Comparison of ENCODE assay signal across 1 cellular context in the genomic region with DNA sequence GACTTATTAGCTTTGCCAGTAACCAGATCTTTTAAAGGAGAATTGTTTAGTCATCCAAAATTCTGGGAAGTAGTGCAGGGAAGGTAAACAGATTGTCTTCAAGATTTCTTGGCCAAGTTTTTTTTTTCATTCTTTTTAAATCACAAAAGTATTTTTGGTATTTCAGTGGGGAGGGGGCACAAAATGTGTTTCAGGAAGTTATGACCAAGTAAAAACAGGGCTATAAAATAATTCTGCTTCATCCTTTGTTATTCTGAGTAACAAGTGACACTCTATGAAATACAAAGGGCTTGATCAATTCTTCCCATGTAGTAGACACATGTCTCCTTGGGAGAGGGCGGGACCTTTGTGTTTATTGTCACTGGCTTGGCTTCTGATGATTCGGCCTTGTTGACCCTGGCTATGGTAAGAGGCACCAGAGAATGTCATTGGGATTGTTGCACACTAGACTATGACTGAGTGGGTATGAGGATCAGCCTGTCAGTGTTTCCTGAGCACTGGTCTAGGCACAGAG.
TF ChIP-seq lines count a peak whose summit lies in the region.

No MANE protein-coding gene starts in this region.

TF ChIP-seq in HepG2, 621 proteins besides CTCF, POLR2A, EP300 and RAD21 (continues in another document):
- TF ChIP-seq, protein P1, sequence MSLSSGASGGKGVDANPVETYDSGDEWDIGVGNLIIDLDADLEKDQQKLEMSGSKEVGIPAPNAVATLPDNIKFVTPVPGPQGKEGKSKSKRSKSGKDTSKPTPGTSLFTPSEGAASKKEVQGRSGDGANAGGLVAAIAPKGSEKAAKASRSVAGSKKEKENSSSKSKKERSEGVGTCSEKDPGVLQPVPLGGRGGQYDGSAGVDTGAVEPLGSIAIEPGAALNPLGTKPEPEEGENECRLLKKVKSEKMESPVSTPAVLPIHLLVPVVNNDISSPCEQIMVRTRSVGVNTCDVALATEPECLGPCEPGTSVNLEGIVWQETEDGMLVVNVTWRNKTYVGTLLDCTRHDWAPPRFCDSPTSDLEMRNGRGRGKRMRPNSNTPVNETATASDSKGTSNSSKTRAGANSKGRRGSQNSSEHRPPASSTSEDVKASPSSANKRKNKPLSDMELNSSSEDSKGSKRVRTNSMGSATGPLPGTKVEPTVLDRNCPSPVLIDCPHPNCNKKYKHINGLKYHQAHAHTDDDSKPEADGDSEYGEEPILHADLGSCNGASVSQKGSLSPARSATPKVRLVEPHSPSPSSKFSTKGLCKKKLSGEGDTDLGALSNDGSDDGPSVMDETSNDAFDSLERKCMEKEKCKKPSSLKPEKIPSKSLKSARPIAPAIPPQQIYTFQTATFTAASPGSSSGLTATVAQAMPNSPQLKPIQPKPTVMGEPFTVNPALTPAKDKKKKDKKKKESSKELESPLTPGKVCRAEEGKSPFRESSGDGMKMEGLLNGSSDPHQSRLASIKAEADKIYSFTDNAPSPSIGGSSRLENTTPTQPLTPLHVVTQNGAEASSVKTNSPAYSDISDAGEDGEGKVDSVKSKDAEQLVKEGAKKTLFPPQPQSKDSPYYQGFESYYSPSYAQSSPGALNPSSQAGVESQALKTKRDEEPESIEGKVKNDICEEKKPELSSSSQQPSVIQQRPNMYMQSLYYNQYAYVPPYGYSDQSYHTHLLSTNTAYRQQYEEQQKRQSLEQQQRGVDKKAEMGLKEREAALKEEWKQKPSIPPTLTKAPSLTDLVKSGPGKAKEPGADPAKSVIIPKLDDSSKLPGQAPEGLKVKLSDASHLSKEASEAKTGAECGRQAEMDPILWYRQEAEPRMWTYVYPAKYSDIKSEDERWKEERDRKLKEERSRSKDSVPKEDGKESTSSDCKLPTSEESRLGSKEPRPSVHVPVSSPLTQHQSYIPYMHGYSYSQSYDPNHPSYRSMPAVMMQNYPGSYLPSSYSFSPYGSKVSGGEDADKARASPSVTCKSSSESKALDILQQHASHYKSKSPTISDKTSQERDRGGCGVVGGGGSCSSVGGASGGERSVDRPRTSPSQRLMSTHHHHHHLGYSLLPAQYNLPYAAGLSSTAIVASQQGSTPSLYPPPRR (CRISPR knock-in tag; IDR thresholded peaks at IDR 0.05; ENCODE audit: borderline replicate concordance), result no peak
- TF ChIP-seq CENPX (CRISPR knock-in tag; IDR thresholded peaks at IDR 0.05) (no peak), FOSL2 (CRISPR knock-in tag; IDR thresholded peaks at IDR 0.05) (peak; percentile 47), TAF15 (IDR thresholded peaks at IDR 0.05; ENCODE audit: low read depth, low read length, poor library complexity, severe bottlenecking) (no peak), SIN3B (IDR thresholded peaks at IDR 0.05; ENCODE audit: low read length) (no peak), FOXA3 (CRISPR knock-in tag; IDR thresholded peaks at IDR 0.05) (peak; percentile 55; the same call in 1 of the 2 replicates), ZMAT3 (CRISPR knock-in tag; conservative IDR thresholded peaks at IDR 0.05) (no peak), LCORL (IDR thresholded peaks at IDR 0.05) (no peak), LCORL (CRISPR knock-in tag; IDR thresholded peaks at IDR 0.05) (no peak), ZNF546 (CRISPR knock-in tag; conservative IDR thresholded peaks at IDR 0.05) (no peak), DMAP1 (CRISPR knock-in tag; IDR thresholded peaks at IDR 0.05) (no peak), PITX1 (CRISPR knock-in tag; IDR thresholded peaks at IDR 0.05) (no peak), NONO (IDR thresholded peaks at IDR 0.05) (no peak), NONO (CRISPR knock-in tag; conservative IDR thresholded peaks at IDR 0.05) (no peak), ZNF30 (CRISPR knock-in tag; IDR thresholded peaks at IDR 0.05) (no peak), NR2F6 (IDR thresholded peaks at IDR 0.05) (no peak), NR2F6 (CRISPR knock-in tag; IDR thresholded peaks at IDR 0.05) (no peak; the same call in 1 of the 2 replicates), SAP130 (CRISPR knock-in tag; IDR thresholded peaks at IDR 0.05; ENCODE audit: low read depth) (peak; percentile 25; the same call in 1 of the 2 replicates), SOX5 (CRISPR knock-in tag; IDR thresholded peaks at IDR 0.05; ENCODE audit: borderline replicate concordance) (peak; percentile 45; the same call in 1 of the 2 replicates), KDM5B (CRISPR knock-in tag; IDR thresholded peaks at IDR 0.05; ENCODE audit: borderline replicate concordance) (no peak), GABPB1 (CRISPR knock-in tag; IDR thresholded peaks at IDR 0.05) (no peak), MIXL1 (CRISPR knock-in tag; IDR thresholded peaks at IDR 0.05) (no peak), MYC (CRISPR knock-in tag; IDR thresholded peaks at IDR 0.05; ENCODE audit: borderline replicate concordance) (no peak), ZNF335 (CRISPR knock-in tag; IDR thresholded peaks at IDR 0.05) (no peak), SOX13 (IDR thresholded peaks at IDR 0.05) (no peak), SOX13 (CRISPR knock-in tag; conservative IDR thresholded peaks at IDR 0.05 in 1 of 2, IDR thresholded peaks at IDR 0.05 in 1 of 2) (0 out of 4 replicates have a peak, but pooled peaks of 1 of the 2 experiments have one; percentile 20), ZNF317 (CRISPR knock-in tag; IDR thresholded peaks at IDR 0.05) (no peak), ZNF670 (CRISPR knock-in tag; IDR thresholded peaks at IDR 0.05; ENCODE audit: borderline replicate concordance) (no peak), ISX (CRISPR knock-in tag; conservative IDR thresholded peaks at IDR 0.05) (no peak), ZNF12 (CRISPR knock-in tag; IDR thresholded peaks at IDR 0.05) (peak; percentile 90), MTA1 (CRISPR knock-in tag; IDR thresholded peaks at IDR 0.05; ENCODE audit: borderline replicate concordance) (no peak), PTBP1 (IDR thresholded peaks at IDR 0.05; ENCODE audit: low read depth, low read length, poor library complexity, severe bottlenecking) (no peak), CCDC6 (CRISPR knock-in tag; IDR thresholded peaks at IDR 0.05) (no peak), YY1 (IDR thresholded peaks at IDR 0.05; ENCODE audit: insufficient read depth, insufficient replicate concordance, low read depth, low read length) (no peak), KLF15 (CRISPR knock-in tag; IDR thresholded peaks at IDR 0.05; ENCODE audit: borderline replicate concordance) (no peak)
- TF ChIP-seq, protein P2, sequence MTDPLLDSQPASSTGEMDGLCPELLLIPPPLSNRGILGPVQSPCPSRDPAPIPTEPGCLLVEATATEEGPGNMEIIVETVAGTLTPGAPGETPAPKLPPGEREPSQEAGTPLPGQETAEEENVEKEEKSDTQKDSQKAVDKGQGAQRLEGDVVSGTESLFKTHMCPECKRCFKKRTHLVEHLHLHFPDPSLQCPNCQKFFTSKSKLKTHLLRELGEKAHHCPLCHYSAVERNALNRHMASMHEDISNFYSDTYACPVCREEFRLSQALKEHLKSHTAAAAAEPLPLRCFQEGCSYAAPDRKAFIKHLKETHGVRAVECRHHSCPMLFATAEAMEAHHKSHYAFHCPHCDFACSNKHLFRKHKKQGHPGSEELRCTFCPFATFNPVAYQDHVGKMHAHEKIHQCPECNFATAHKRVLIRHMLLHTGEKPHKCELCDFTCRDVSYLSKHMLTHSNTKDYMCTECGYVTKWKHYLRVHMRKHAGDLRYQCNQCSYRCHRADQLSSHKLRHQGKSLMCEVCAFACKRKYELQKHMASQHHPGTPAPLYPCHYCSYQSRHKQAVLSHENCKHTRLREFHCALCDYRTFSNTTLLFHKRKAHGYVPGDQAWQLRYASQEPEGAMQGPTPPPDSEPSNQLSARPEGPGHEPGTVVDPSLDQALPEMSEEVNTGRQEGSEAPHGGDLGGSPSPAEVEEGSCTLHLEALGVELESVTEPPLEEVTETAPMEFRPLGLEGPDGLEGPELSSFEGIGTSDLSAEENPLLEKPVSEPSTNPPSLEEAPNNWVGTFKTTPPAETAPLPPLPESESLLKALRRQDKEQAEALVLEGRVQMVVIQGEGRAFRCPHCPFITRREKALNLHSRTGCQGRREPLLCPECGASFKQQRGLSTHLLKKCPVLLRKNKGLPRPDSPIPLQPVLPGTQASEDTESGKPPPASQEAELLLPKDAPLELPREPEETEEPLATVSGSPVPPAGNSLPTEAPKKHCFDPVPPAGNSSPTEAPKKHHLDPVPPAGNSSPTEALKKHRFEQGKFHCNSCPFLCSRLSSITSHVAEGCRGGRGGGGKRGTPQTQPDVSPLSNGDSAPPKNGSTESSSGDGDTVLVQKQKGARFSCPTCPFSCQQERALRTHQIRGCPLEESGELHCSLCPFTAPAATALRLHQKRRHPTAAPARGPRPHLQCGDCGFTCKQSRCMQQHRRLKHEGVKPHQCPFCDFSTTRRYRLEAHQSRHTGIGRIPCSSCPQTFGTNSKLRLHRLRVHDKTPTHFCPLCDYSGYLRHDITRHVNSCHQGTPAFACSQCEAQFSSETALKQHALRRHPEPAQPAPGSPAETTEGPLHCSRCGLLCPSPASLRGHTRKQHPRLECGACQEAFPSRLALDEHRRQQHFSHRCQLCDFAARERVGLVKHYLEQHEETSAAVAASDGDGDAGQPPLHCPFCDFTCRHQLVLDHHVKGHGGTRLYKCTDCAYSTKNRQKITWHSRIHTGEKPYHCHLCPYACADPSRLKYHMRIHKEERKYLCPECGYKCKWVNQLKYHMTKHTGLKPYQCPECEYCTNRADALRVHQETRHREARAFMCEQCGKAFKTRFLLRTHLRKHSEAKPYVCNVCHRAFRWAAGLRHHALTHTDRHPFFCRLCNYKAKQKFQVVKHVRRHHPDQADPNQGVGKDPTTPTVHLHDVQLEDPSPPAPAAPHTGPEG (CRISPR knock-in tag; IDR thresholded peaks at IDR 0.05), result no peak
- TF ChIP-seq, protein P3, sequence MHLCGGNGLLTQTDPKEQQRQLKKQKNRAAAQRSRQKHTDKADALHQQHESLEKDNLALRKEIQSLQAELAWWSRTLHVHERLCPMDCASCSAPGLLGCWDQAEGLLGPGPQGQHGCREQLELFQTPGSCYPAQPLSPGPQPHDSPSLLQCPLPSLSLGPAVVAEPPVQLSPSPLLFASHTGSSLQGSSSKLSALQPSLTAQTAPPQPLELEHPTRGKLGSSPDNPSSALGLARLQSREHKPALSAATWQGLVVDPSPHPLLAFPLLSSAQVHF (CRISPR knock-in tag; IDR thresholded peaks at IDR 0.05), result no peak
- TF ChIP-seq, protein P4, sequence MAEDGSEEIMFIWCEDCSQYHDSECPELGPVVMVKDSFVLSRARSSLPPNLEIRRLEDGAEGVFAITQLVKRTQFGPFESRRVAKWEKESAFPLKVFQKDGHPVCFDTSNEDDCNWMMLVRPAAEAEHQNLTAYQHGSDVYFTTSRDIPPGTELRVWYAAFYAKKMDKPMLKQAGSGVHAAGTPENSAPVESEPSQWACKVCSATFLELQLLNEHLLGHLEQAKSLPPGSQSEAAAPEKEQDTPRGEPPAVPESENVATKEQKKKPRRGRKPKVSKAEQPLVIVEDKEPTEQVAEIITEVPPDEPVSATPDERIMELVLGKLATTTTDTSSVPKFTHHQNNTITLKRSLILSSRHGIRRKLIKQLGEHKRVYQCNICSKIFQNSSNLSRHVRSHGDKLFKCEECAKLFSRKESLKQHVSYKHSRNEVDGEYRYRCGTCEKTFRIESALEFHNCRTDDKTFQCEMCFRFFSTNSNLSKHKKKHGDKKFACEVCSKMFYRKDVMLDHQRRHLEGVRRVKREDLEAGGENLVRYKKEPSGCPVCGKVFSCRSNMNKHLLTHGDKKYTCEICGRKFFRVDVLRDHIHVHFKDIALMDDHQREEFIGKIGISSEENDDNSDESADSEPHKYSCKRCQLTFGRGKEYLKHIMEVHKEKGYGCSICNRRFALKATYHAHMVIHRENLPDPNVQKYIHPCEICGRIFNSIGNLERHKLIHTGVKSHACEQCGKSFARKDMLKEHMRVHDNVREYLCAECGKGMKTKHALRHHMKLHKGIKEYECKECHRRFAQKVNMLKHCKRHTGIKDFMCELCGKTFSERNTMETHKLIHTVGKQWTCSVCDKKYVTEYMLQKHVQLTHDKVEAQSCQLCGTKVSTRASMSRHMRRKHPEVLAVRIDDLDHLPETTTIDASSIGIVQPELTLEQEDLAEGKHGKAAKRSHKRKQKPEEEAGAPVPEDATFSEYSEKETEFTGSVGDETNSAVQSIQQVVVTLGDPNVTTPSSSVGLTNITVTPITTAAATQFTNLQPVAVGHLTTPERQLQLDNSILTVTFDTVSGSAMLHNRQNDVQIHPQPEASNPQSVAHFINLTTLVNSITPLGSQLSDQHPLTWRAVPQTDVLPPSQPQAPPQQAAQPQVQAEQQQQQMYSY (CRISPR knock-in tag; IDR thresholded peaks at IDR 0.05), result no peak
- TF ChIP-seq, protein P5, sequence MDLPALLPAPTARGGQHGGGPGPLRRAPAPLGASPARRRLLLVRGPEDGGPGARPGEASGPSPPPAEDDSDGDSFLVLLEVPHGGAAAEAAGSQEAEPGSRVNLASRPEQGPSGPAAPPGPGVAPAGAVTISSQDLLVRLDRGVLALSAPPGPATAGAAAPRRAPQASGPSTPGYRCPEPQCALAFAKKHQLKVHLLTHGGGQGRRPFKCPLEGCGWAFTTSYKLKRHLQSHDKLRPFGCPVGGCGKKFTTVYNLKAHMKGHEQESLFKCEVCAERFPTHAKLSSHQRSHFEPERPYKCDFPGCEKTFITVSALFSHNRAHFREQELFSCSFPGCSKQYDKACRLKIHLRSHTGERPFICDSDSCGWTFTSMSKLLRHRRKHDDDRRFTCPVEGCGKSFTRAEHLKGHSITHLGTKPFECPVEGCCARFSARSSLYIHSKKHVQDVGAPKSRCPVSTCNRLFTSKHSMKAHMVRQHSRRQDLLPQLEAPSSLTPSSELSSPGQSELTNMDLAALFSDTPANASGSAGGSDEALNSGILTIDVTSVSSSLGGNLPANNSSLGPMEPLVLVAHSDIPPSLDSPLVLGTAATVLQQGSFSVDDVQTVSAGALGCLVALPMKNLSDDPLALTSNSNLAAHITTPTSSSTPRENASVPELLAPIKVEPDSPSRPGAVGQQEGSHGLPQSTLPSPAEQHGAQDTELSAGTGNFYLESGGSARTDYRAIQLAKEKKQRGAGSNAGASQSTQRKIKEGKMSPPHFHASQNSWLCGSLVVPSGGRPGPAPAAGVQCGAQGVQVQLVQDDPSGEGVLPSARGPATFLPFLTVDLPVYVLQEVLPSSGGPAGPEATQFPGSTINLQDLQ (CRISPR knock-in tag; IDR thresholded peaks at IDR 0.05), result no peak
- TF ChIP-seq, protein P6, sequence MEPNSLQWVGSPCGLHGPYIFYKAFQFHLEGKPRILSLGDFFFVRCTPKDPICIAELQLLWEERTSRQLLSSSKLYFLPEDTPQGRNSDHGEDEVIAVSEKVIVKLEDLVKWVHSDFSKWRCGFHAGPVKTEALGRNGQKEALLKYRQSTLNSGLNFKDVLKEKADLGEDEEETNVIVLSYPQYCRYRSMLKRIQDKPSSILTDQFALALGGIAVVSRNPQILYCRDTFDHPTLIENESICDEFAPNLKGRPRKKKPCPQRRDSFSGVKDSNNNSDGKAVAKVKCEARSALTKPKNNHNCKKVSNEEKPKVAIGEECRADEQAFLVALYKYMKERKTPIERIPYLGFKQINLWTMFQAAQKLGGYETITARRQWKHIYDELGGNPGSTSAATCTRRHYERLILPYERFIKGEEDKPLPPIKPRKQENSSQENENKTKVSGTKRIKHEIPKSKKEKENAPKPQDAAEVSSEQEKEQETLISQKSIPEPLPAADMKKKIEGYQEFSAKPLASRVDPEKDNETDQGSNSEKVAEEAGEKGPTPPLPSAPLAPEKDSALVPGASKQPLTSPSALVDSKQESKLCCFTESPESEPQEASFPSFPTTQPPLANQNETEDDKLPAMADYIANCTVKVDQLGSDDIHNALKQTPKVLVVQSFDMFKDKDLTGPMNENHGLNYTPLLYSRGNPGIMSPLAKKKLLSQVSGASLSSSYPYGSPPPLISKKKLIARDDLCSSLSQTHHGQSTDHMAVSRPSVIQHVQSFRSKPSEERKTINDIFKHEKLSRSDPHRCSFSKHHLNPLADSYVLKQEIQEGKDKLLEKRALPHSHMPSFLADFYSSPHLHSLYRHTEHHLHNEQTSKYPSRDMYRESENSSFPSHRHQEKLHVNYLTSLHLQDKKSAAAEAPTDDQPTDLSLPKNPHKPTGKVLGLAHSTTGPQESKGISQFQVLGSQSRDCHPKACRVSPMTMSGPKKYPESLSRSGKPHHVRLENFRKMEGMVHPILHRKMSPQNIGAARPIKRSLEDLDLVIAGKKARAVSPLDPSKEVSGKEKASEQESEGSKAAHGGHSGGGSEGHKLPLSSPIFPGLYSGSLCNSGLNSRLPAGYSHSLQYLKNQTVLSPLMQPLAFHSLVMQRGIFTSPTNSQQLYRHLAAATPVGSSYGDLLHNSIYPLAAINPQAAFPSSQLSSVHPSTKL (CRISPR knock-in tag; IDR thresholded peaks at IDR 0.05), result peak; percentile 36; the same call in 1 of the 2 replicates
